ENCODE assay signal across 1 cellular context in the genomic region with DNA sequence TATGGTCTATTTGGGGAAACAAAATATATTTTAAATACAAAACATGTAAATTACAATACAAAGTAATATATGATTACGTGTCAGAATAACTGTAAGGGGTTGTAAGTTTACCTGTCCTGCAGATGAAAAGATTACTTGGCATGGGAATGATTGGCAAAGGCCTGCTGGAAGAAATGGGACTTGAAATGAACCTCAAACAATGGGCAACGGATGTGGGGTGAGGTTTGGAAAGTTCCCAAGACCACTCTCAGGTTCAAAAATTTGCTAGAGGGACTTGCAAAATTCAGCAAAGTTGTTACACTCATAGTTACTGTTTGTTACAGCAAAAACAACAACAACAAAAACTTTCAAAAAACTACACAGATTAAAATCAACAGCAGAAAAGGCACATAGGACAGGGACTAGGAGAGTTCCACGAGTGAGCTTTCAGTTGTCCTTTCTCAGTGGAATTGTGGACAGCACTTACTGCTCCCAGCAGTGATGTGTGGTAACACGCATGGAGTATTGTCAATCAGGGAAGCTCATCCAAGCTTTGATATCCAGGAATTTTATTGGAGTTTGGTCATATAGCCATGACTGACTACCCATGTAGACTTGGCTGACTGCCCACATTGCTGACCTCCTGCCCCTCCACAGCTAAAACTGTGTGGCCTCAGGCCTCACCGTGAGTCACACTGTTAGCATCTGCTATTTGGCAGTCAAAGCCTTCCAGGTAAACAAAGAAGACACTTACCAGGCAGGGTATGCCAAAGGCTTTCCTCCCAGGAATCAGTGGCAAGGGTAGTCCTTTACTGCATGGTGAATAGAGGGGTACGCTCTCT.
TF ChIP-seq lines count a peak whose summit lies in the region.

No MANE protein-coding gene starts in this region.

TF ChIP-seq in HepG2, 621 proteins besides CTCF, POLR2A, EP300 and RAD21 (continued from another document and continues in another):
- no peak for TF ChIP-seq ZBTB44 (CRISPR knock-in tag; IDR thresholded peaks at IDR 0.05)
- TF ChIP-seq DZIP1 (CRISPR knock-in tag; IDR thresholded peaks at IDR 0.05): no peak
- TF ChIP-seq, protein P1, sequence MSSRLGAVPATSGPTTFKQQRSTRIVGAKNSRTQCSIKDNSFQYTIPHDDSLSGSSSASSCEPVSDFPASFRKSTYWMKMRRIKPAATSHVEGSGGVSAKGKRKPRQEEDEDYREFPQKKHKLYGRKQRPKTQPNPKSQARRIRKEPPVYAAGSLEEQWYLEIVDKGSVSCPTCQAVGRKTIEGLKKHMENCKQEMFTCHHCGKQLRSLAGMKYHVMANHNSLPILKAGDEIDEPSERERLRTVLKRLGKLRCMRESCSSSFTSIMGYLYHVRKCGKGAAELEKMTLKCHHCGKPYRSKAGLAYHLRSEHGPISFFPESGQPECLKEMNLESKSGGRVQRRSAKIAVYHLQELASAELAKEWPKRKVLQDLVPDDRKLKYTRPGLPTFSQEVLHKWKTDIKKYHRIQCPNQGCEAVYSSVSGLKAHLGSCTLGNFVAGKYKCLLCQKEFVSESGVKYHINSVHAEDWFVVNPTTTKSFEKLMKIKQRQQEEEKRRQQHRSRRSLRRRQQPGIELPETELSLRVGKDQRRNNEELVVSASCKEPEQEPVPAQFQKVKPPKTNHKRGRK (CRISPR knock-in tag; IDR thresholded peaks at IDR 0.05): no peak
- TF ChIP-seq ZNF782 (CRISPR knock-in tag; IDR thresholded peaks at IDR 0.05; ENCODE audit: borderline replicate concordance): no peak
- TF ChIP-seq ZNF496 (CRISPR knock-in tag; IDR thresholded peaks at IDR 0.05; ENCODE audit: insufficient replicate concordance): no peak
- TF ChIP-seq SKIL (CRISPR knock-in tag; IDR thresholded peaks at IDR 0.05; ENCODE audit: borderline replicate concordance): peak; percentile 30; the same call in 1 of the 2 replicates
- TF ChIP-seq SP2 (CRISPR knock-in tag; IDR thresholded peaks at IDR 0.05): no peak
- TF ChIP-seq, protein P2, sequence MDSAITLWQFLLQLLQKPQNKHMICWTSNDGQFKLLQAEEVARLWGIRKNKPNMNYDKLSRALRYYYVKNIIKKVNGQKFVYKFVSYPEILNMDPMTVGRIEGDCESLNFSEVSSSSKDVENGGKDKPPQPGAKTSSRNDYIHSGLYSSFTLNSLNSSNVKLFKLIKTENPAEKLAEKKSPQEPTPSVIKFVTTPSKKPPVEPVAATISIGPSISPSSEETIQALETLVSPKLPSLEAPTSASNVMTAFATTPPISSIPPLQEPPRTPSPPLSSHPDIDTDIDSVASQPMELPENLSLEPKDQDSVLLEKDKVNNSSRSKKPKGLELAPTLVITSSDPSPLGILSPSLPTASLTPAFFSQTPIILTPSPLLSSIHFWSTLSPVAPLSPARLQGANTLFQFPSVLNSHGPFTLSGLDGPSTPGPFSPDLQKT (CRISPR knock-in tag; IDR thresholded peaks at IDR 0.05; ENCODE audit: borderline replicate concordance): no peak
- no peak for TF ChIP-seq SRSF4 (IDR thresholded peaks at IDR 0.05; ENCODE audit: low read depth, low read length, poor library complexity, severe bottlenecking)
- no peak for TF ChIP-seq ZNF724P (CRISPR knock-in tag; IDR thresholded peaks at IDR 0.05; ENCODE audit: borderline replicate concordance)
- TF ChIP-seq NFE2 (CRISPR knock-in tag; IDR thresholded peaks at IDR 0.05): no peak
- no peak for TF ChIP-seq ZNF281 (CRISPR knock-in tag; IDR thresholded peaks at IDR 0.05; ENCODE audit: borderline replicate concordance)
- no peak for TF ChIP-seq SCMH1 (CRISPR knock-in tag; IDR thresholded peaks at IDR 0.05; ENCODE audit: borderline replicate concordance)
- TF ChIP-seq MED1 (CRISPR knock-in tag; IDR thresholded peaks at IDR 0.05): peak; percentile 63; the same call in 1 of the 2 replicates
- TF ChIP-seq NFYB (CRISPR knock-in tag; IDR thresholded peaks at IDR 0.05): no peak
- no peak for TF ChIP-seq CC2D1A (CRISPR knock-in tag; IDR thresholded peaks at IDR 0.05)
- TF ChIP-seq, protein P3, sequence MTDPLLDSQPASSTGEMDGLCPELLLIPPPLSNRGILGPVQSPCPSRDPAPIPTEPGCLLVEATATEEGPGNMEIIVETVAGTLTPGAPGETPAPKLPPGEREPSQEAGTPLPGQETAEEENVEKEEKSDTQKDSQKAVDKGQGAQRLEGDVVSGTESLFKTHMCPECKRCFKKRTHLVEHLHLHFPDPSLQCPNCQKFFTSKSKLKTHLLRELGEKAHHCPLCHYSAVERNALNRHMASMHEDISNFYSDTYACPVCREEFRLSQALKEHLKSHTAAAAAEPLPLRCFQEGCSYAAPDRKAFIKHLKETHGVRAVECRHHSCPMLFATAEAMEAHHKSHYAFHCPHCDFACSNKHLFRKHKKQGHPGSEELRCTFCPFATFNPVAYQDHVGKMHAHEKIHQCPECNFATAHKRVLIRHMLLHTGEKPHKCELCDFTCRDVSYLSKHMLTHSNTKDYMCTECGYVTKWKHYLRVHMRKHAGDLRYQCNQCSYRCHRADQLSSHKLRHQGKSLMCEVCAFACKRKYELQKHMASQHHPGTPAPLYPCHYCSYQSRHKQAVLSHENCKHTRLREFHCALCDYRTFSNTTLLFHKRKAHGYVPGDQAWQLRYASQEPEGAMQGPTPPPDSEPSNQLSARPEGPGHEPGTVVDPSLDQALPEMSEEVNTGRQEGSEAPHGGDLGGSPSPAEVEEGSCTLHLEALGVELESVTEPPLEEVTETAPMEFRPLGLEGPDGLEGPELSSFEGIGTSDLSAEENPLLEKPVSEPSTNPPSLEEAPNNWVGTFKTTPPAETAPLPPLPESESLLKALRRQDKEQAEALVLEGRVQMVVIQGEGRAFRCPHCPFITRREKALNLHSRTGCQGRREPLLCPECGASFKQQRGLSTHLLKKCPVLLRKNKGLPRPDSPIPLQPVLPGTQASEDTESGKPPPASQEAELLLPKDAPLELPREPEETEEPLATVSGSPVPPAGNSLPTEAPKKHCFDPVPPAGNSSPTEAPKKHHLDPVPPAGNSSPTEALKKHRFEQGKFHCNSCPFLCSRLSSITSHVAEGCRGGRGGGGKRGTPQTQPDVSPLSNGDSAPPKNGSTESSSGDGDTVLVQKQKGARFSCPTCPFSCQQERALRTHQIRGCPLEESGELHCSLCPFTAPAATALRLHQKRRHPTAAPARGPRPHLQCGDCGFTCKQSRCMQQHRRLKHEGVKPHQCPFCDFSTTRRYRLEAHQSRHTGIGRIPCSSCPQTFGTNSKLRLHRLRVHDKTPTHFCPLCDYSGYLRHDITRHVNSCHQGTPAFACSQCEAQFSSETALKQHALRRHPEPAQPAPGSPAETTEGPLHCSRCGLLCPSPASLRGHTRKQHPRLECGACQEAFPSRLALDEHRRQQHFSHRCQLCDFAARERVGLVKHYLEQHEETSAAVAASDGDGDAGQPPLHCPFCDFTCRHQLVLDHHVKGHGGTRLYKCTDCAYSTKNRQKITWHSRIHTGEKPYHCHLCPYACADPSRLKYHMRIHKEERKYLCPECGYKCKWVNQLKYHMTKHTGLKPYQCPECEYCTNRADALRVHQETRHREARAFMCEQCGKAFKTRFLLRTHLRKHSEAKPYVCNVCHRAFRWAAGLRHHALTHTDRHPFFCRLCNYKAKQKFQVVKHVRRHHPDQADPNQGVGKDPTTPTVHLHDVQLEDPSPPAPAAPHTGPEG (CRISPR knock-in tag; IDR thresholded peaks at IDR 0.05): no peak
- TF ChIP-seq JDP2 (CRISPR knock-in tag; IDR thresholded peaks at IDR 0.05; ENCODE audit: borderline replicate concordance): no peak
- TF ChIP-seq, protein P4, sequence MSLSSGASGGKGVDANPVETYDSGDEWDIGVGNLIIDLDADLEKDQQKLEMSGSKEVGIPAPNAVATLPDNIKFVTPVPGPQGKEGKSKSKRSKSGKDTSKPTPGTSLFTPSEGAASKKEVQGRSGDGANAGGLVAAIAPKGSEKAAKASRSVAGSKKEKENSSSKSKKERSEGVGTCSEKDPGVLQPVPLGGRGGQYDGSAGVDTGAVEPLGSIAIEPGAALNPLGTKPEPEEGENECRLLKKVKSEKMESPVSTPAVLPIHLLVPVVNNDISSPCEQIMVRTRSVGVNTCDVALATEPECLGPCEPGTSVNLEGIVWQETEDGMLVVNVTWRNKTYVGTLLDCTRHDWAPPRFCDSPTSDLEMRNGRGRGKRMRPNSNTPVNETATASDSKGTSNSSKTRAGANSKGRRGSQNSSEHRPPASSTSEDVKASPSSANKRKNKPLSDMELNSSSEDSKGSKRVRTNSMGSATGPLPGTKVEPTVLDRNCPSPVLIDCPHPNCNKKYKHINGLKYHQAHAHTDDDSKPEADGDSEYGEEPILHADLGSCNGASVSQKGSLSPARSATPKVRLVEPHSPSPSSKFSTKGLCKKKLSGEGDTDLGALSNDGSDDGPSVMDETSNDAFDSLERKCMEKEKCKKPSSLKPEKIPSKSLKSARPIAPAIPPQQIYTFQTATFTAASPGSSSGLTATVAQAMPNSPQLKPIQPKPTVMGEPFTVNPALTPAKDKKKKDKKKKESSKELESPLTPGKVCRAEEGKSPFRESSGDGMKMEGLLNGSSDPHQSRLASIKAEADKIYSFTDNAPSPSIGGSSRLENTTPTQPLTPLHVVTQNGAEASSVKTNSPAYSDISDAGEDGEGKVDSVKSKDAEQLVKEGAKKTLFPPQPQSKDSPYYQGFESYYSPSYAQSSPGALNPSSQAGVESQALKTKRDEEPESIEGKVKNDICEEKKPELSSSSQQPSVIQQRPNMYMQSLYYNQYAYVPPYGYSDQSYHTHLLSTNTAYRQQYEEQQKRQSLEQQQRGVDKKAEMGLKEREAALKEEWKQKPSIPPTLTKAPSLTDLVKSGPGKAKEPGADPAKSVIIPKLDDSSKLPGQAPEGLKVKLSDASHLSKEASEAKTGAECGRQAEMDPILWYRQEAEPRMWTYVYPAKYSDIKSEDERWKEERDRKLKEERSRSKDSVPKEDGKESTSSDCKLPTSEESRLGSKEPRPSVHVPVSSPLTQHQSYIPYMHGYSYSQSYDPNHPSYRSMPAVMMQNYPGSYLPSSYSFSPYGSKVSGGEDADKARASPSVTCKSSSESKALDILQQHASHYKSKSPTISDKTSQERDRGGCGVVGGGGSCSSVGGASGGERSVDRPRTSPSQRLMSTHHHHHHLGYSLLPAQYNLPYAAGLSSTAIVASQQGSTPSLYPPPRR (CRISPR knock-in tag; IDR thresholded peaks at IDR 0.05; ENCODE audit: borderline replicate concordance): peak; percentile 37; the same call in 1 of the 2 replicates
- TF ChIP-seq ZKSCAN1 (IDR thresholded peaks at IDR 0.05; ENCODE audit: low read length): no peak
